ENCODE assay signal across 14 cellular contexts in the genomic region with DNA sequence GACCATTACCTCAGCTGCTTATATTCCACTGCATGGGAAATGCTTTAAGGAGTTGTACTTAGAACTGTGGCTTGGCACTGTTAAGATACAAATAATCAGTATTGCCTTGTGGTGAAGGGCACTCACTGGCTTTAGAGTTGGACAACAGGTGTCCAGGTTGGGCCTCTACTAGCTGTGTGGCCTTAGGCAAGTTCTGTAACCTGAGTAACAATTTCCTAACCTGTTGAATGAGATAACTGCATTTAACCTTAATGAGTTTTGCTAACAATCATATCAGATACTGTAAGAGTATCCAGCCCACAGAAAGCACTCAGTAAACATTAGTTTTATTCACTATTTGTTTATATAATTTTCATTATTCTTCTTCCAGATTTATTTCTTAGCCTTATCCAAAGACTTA. TPM values are rescaled to one million over a fixed set of nuclear protein-coding genes. Genes with fewer than 3 reads are reported as not detected.
"Had no signal": no experiment of that assay in that cellular context is flagged by ENCODE, and none has a peak within 500 bp of the region (broad histone marks: within the 10 kb centered on the region; RNA-seq: fewer than 3 reads in every experiment).

No MANE protein-coding gene starts in this region.

- H3K4me1 ChIP-seq: adrenal gland, stomach, uterus had no signal

- H3K36me3 Mint-ChIP-seq: WTC11 had no signal

- H3K27me3 ChIP-seq: adrenal gland, stomach, uterus had no signal

- ATAC-seq: WTC11 had no signal

- H3K36me3 ChIP-seq: adrenal gland, uterus had no signal

- H3K9me3 ChIP-seq: adrenal gland, stomach, uterus had no signal

- H3K27me3 Mint-ChIP-seq: naive B cell had no signal

- H3K4me3 Mint-ChIP-seq: naive B cell, WTC11 had no signal

- H3K27ac ChIP-seq: adrenal gland, stomach, uterus had no signal

- DNase-seq: activated CD4-positive, alpha-beta T cell treated with anti-CD3 and anti-CD28 coated beads for 48 hours; activated CD8-positive, alpha-beta memory T cell treated with anti-CD3 and anti-CD28 coated beads for 24 hours; activated naive CD4-positive, alpha-beta T cell treated with anti-CD3 and anti-CD28 coated beads, Interleukin-2, amount 50 U/mL, for 16 hours; adrenal gland; dermis blood vessel endothelial cell; hypothalamus; kidney glomerular epithelial cell; naive B cell; stimulated activated CD4-positive, alpha-beta T cell treated with anti-CD3 and anti-CD28 coated beads, Interleukin-15, amount 100 ng/mL, for 24 hours; stimulated activated CD4-positive, alpha-beta T cell treated with anti-CD3 and anti-CD28 coated beads, Interleukin-4, amount 100 ng/mL, for 24 hours; stomach; uterus had no signal

- H3K9me3 Mint-ChIP-seq: naive B cell, WTC11 had no signal

- H3K4me3 ChIP-seq: adrenal gland, lung, stomach, uterus had no signal

RNA-seq across cellular contexts. Expression of a gene that starts 17.2 kb away (rescaled TPM):
- total RNA-seq: dermis blood vessel endothelial cell had no signal
